In genomic region chr1:116497660-116498059, GRCh38 we compare ENCODE assay signal across 16 cellular contexts.
DNase-seq lines count a peak whose midpoint lies in the region; FAIRE-seq and TF ChIP-seq lines count a peak whose summit lies in the region.
"Had no signal": no experiment of that assay in that cellular context is flagged by ENCODE, and none has a peak within 500 bp of the region (broad histone marks: within the 10 kb centered on the region; RNA-seq: fewer than 3 reads in every experiment).

No MANE protein-coding gene starts in this region.

- H3K36me3 ChIP-seq in PC-9 (ENCODE audit: low read depth) (no peaks in the 10 kb centered on the region), fibroblast of lung (ENCODE audit: control insufficient read depth, insufficient read depth, low read length) (no peaks in the 10 kb centered on the region), neural progenitor cell (no peaks in the 10 kb centered on the region)

- peaks cover 48% of the 10 kb centered on the region for H3K4me1 ChIP-seq in PC-9 (replicated peaks; ENCODE audit: insufficient read depth)
- no peaks in the 10 kb centered on the region for H3K4me1 ChIP-seq in fibroblast of lung (ENCODE audit: control insufficient read depth, extremely low read depth, insufficient read depth, low read length)
- H3K4me1 ChIP-seq in neural progenitor cell: peaks cover 22% of the 10 kb centered on the region

- H3F3A ChIP-seq in PC-9 (ENCODE audit: insufficient read depth, low read depth) (peaks cover 7% of the 10 kb centered on the region; the same call in 1 of the 2 replicates), neural progenitor cell (ENCODE audit: low read depth) (peaks cover 9% of the 10 kb centered on the region)

- H2AFZ ChIP-seq in PC-9 (no peak overlapping the region), fibroblast of lung (ENCODE audit: low read length) (no peak overlapping the region), neural progenitor cell (replicated peaks) (peak overlapping the region; percentile 58)

- H3K79me2 ChIP-seq in PC-9 (ENCODE audit: low read depth) (no peaks in the 10 kb centered on the region), fibroblast of lung (ENCODE audit: control insufficient read depth, insufficient read depth, low read length) (no peaks in the 10 kb centered on the region), neural progenitor cell (ENCODE audit: low read depth) (no peaks in the 10 kb centered on the region)

- no peaks in the 10 kb centered on the region for H3K9me3 Mint-ChIP-seq in neural progenitor cell

- H3K9me3 ChIP-seq in PC-9 (ENCODE audit: insufficient read depth, low read depth): no peaks in the 10 kb centered on the region
- H3K9me3 ChIP-seq in fibroblast of lung (ENCODE audit: control insufficient read depth, insufficient read depth, low read depth, low read length): no peaks in the 10 kb centered on the region
- no peaks in the 10 kb centered on the region for H3K9me3 ChIP-seq in neural progenitor cell (ENCODE audit: low read depth)

- peaks cover 5% of the 10 kb centered on the region for H3K27me3 Mint-ChIP-seq in neural progenitor cell (ENCODE audit: insufficient read depth, low read depth)

- H3K4me3 ChIP-seq in PC-9 (no peak overlapping the region), fibroblast of lung (replicated peaks in 1 of 4; ENCODE audit: control extremely low read depth in 1 of 4, insufficient read depth in 1 of 4, low read depth in 3 of 4, low read length in 4 of 4) (no peak overlapping the region), neural progenitor cell (no peak overlapping the region)

- H3K27ac ChIP-seq in PC-9 (peak overlapping the region; percentile 10; the same call in 1 of the 2 replicates), fibroblast of lung (ENCODE audit: insufficient read depth, low read length) (no peak overlapping the region), neural progenitor cell (no peak overlapping the region), caudate nucleus (ENCODE audit: low read depth, low read length) (no peak overlapping the region)

- H3K27me3 ChIP-seq in PC-9 (ENCODE audit: insufficient read depth, low read depth) (no peaks in the 10 kb centered on the region), fibroblast of lung (ENCODE audit: control insufficient read depth, insufficient read depth, low read length) (no peaks in the 10 kb centered on the region), neural progenitor cell (no peaks in the 10 kb centered on the region)

- peaks cover 20% of the 10 kb centered on the region for H3K4me1 Mint-ChIP-seq in neural progenitor cell

- DNase-seq in Daoy (ENCODE audit: low read depth): peak; percentile 64
- no peak for DNase-seq in PC-9
- peak; percentile 65 to 88 for DNase-seq in fibroblast of lung (ENCODE audit: low read depth in 2 of 2)
- no peak for DNase-seq in neural progenitor cell (ENCODE audit: low spot score)
- DNase-seq in caudate nucleus (lab: John Stamatoyannopoulos, UW): no peak
- no peak for DNase-seq in GDM1 (lab: John Stamatoyannopoulos, UW)
- DNase-seq in urothelium cell line (ENCODE audit: low spot score): no peak
- DNase-seq in activated CD4-positive, alpha-beta T cell treated with anti-CD3 and anti-CD28 coated beads, Interleukin-2, amount 50 U/mL, for 48 hours: no peak
- DNase-seq: activated CD8-positive, alpha-beta T cell treated with anti-CD3 and anti-CD28 coated beads, Interleukin-2, amount 10 ng/mL, durations not matched to agents 7 days and 5 days; activated gamma-delta T cell; AML-193; NCI-H1436 treated with DMSO at 0.1 percent for 48 hours; NCI-H524; SHP77 treated with DMSO at 0.1 percent for 48 hours; stimulated activated CD4-positive, alpha-beta T cell treated with anti-CD3 and anti-CD28 coated beads, Interleukin-1b, Interleukin-23, amount 100 ng/mL, for 48 hours had no signal

- CTCF ChIA-PET in PC-9 (lab: Charles Lee): interaction anchor here (0.7 to 2.1 kb wide), 4 partner anchors 12 to 1105 kb away, joined by 3 to 12 read pairs (median 6); no protein-coding TSS in a partner anchor

- peak overlapping the region; percentile 80 for H3K27ac Mint-ChIP-seq in neural progenitor cell
- H3K27ac Mint-ChIP-seq: activated CD8-positive, alpha-beta T cell treated with anti-CD3 and anti-CD28 coated beads, Interleukin-2, amount 10 ng/mL, durations not matched to agents 7 days and 5 days had no signal

- H4K20me1 ChIP-seq in PC-9 (ENCODE audit: insufficient read depth) (no peaks in the 10 kb centered on the region), fibroblast of lung (ENCODE audit: control insufficient read depth, extremely low read depth, insufficient read depth, low read length) (no peaks in the 10 kb centered on the region), neural progenitor cell (ENCODE audit: low read depth) (no peaks in the 10 kb centered on the region)

- POLR2A ChIA-PET in PC-9 (lab: Charles Lee; ENCODE audit: unreplicated experiment): interaction anchor here (0.6 kb wide), 1 partner anchor 80 kb away, joined by 3 read pairs; no protein-coding TSS in a partner anchor

- TF ChIP-seq CTCF in PC-9 (conservative IDR thresholded peaks at IDR 0.05): no peak
- TF ChIP-seq CTCF in fibroblast of lung (conservative IDR thresholded peaks at IDR 0.05 in 1 of 2, IDR thresholded peaks at IDR 0.05 in 1 of 2; ENCODE audit: low read depth in 1 of 2, low read length in 2 of 2): no peak
- no peak for TF ChIP-seq CTCF in neural progenitor cell (IDR thresholded peaks at IDR 0.05)

- H3K9ac ChIP-seq in fibroblast of lung (ENCODE audit: insufficient read depth, low read length) (no peak overlapping the region), neural progenitor cell (no peak overlapping the region)

- no TSS peak for BruUV-seq in PC-9 (replicated peaks; lab: Mats Ljungman, UMichigan)

- H3K36me3 Mint-ChIP-seq in neural progenitor cell: no peaks in the 10 kb centered on the region

- H3K4me2 ChIP-seq in PC-9 (peak overlapping the region; percentile 20), fibroblast of lung (ENCODE audit: extremely low read depth, insufficient read depth, low read length) (no peak overlapping the region), neural progenitor cell (no peak overlapping the region)

- H3K4me3 Mint-ChIP-seq in neural progenitor cell: no peak overlapping the region
- H3K4me3 Mint-ChIP-seq: activated CD8-positive, alpha-beta T cell treated with anti-CD3 and anti-CD28 coated beads, Interleukin-2, amount 10 ng/mL, durations not matched to agents 7 days and 5 days had no signal

- intact Hi-C loops in PC-9 (cut with micrococcal nuclease; ENCODE audit: unreplicated experiment): loop anchor here (5.0 to 10.0 kb wide), 2 partner anchors 690 to 713 kb away; no protein-coding TSS in a partner anchor

- FAIRE-seq in urothelium cell line (lab: Jason Lieb, UNC): no peak
- FAIRE-seq: bronchial epithelial cell had no signal

- no peaks in the 10 kb centered on the region for H3K9me2 ChIP-seq in PC-9 (ENCODE audit: insufficient read depth)

Comparison
In these comparisons a context has a peak if more than half of its experiments do, and no peak if none do; other contexts are left out.
1. DNase-seq: peak in Daoy (single experiment) and fibroblast of lung (2 of 2); none in PC-9 (0 of 2), neural progenitor cell (single experiment), caudate nucleus (0 of 61), GDM1 (single experiment), urothelium cell line (single experiment) and activated CD4-positive, alpha-beta T cell treated with anti-CD3 and anti-CD28 coated beads, Interleukin-2, amount 50 U/mL, for 48 hours (0 of 2).